Comparison of ENCODE assay signal across 1 cellular context in genomic region chr12:12684375-12685106, GRCh38.
TF ChIP-seq lines count a peak whose summit lies in the region.

No MANE protein-coding gene starts in this region.

TF ChIP-seq in SK-N-SH, 30 proteins besides CTCF, POLR2A, EP300 and RAD21 (continued from another document):
- peak; percentile 98 for TF ChIP-seq REST (IDR thresholded peaks at IDR 0.05; ENCODE audit: low read depth, low read length)
